15 cellular contexts compared by ENCODE assay signal in genomic region chr11:120752668-120753067, GRCh38.
DNase-seq lines count a peak whose midpoint lies in the region; ATAC-seq, FAIRE-seq and TF ChIP-seq lines count a peak whose summit lies in the region.
"Had no signal": no experiment of that assay in that cellular context is flagged by ENCODE, and none has a peak within 500 bp of the region (broad histone marks: within the 10 kb centered on the region; RNA-seq: fewer than 3 reads in every experiment).

No MANE protein-coding gene starts in this region.

- no peaks in the 10 kb centered on the region for H3K4me1 ChIP-seq in IMR-90 (ENCODE audit: control insufficient read depth, insufficient read depth, low read length)
- H3K4me1 ChIP-seq in H1 (replicated peaks in 1 of 4; ENCODE audit: control insufficient read depth in 3 of 4, insufficient read depth in 4 of 4, low read length in 3 of 4) = peaks cover 0 to 10% (median 4%) of the 10 kb centered on the region in 4 experiments; a peak in 4 of 7 replicates

- H3K4ac ChIP-seq in IMR-90 (ENCODE audit: low read depth, low read length) (no peak overlapping the region), H1 (replicated peaks; ENCODE audit: insufficient read length, low read depth, low read length) (no peak overlapping the region)

- H3K79me1 ChIP-seq in IMR-90 (ENCODE audit: low read depth in 1 of 2, low read length in 2 of 2) = no peaks in the 10 kb centered on the region
- no peaks in the 10 kb centered on the region for H3K79me1 ChIP-seq in H1 (ENCODE audit: low read depth, low read length)

- H3K4me2 ChIP-seq in IMR-90 (ENCODE audit: low read depth, low read length) (no peak overlapping the region), H1 (ENCODE audit: insufficient read depth in 1 of 2, low read depth in 2 of 2, low read length in 2 of 2) (no peak overlapping the region)

- CTCF ChIA-PET in IMR-90 (lab: Yijun Ruan, JAX) = no interaction called here
- CTCF ChIA-PET in H1 (lab: Charles Lee; ENCODE audit: partially characterized antibody) = interaction anchor here (0.7 to 2.1 kb wide), 6 partner anchors 38 to 242 kb away, joined by 3 to 10 read pairs (median 4); no protein-coding TSS in a partner anchor

- no peak for FAIRE-seq in H1 (lab: Jason Lieb, UNC)

- TF ChIP-seq EP300 in H1 (IDR thresholded peaks at IDR 0.05; ENCODE audit: borderline replicate concordance in 1 of 2, low read depth in 2 of 2, low read length in 2 of 2) = no peak

- H2AK9ac ChIP-seq in IMR-90 (replicated peaks; ENCODE audit: low read depth, low read length, poor library complexity) = peak overlapping the region; percentile 26

- peaks cover 16% of the 10 kb centered on the region for H3K27me3 ChIP-seq in IMR-90 (ENCODE audit: control insufficient read depth, insufficient read depth, low read length)
- H3K27me3 ChIP-seq in H1 (replicated peaks in 1 of 4; ENCODE audit: control insufficient read depth in 3 of 4, extremely low read depth in 1 of 4, insufficient read depth in 3 of 4, low read length in 3 of 4) = peaks cover 0 to 2% (median 0%) of the 10 kb centered on the region in 4 experiments; a peak in 1 of 7 replicates
- H3K27me3 ChIP-seq: BE2C, MG63 had no signal

- no peak overlapping the region for H3K18ac ChIP-seq in IMR-90 (ENCODE audit: low read depth, low read length)
- no peak overlapping the region; the same call in 1 of the 2 replicates for H3K18ac ChIP-seq in H1 (ENCODE audit: extremely low read depth, low read length)

- H3K79me2 ChIP-seq in H1 (ENCODE audit: control insufficient read depth in 1 of 2, insufficient read depth in 2 of 2, low read length in 2 of 2) = no peaks in the 10 kb centered on the region

- H3K36me3 ChIP-seq in IMR-90 (ENCODE audit: control insufficient read depth, insufficient read depth, low read length) (no peaks in the 10 kb centered on the region), H1 (ENCODE audit: control insufficient read depth in 2 of 4, insufficient read depth in 4 of 4, low read length in 3 of 4) (no peaks in the 10 kb centered on the region)
- H3K36me3 ChIP-seq: BE2C, MG63 had no signal

- H4K5ac ChIP-seq in IMR-90 (ENCODE audit: low read depth, low read length) (no peak overlapping the region), H1 (ENCODE audit: insufficient read length, low read depth, low read length) (no peak overlapping the region)

- H3K23ac ChIP-seq in IMR-90 (ENCODE audit: low read depth, low read length) (no peak overlapping the region), H1 (ENCODE audit: insufficient read length) (no peak overlapping the region)

- no peak overlapping the region for H3K14ac ChIP-seq in IMR-90 (replicated peaks; ENCODE audit: low read depth, low read length)
- H3K14ac ChIP-seq in H1 (ENCODE audit: insufficient read length) = no peak overlapping the region

- H2BK120ac ChIP-seq in IMR-90 (ENCODE audit: low read depth, low read length) (no peak overlapping the region), H1 (replicated peaks; ENCODE audit: low read depth, low read length) (no peak overlapping the region)

- H4K91ac ChIP-seq in IMR-90 (ENCODE audit: insufficient read depth, low read depth, low read length) (no peak overlapping the region), H1 (replicated peaks; ENCODE audit: insufficient read length, low read length) (no peak overlapping the region)

- no peaks in the 10 kb centered on the region for H3K23me2 ChIP-seq in H1 (ENCODE audit: low read depth, low read length)

- H3K9me1 ChIP-seq in IMR-90 (ENCODE audit: insufficient read depth, low read length) = no peaks in the 10 kb centered on the region

- H4K8ac ChIP-seq in IMR-90 (ENCODE audit: low read depth in 2 of 2, low read length in 2 of 2) (no peak overlapping the region), H1 (ENCODE audit: extremely low read depth, insufficient read depth, low read length) (no peak overlapping the region)

- no CpG with 5 or more reads among the region's 7 CpGs for WGBS in IMR-90 (ENCODE audit: extremely low coverage in 2 of 2, insufficient read length in 1 of 2), 2 experiments
- WGBS in H1 (ENCODE audit: extremely low coverage in 1 of 2, insufficient coverage in 1 of 2, insufficient read length in 1 of 2, insufficient replicate concordance in 2 of 2, low coverage in 1 of 2, low lambda C conversion rate in 2 of 2, missing lambda C conversion rate in 1 of 2), 2 experiments = 92% methylated on average over 7 of the region's 7 CpGs; no CpG with 5 or more reads in 1 of the 2 experiments

- TF ChIP-seq POLR2A in IMR-90 (IDR thresholded peaks at IDR 0.05; ENCODE audit: low read depth, low read length) (no peak), H1 (IDR thresholded peaks at IDR 0.05; ENCODE audit: control extremely low read depth in 1 of 2, low read depth in 2 of 2, low read length in 2 of 2) (no peak)

- H3K9me3 ChIP-seq in IMR-90 (ENCODE audit: control insufficient read depth, insufficient read depth, low read length) = no peaks in the 10 kb centered on the region
- H3K9me3 ChIP-seq in H1 (ENCODE audit: insufficient read depth in 2 of 2, low read depth in 1 of 2, low read length in 1 of 2) = no peaks in the 10 kb centered on the region
- H3K9me3 ChIP-seq: BE2C, MG63 had no signal

- in situ Hi-C loops in IMR-90 (cut with MboI; ENCODE audit: low sequenced_read_pairs) = no loop called here

- TF ChIP-seq CTCF in IMR-90 (conservative IDR thresholded peaks at IDR 0.05; ENCODE audit: low read depth, low read length) (no peak), H1 (IDR thresholded peaks at IDR 0.05; ENCODE audit: control extremely low read depth in 1 of 3, insufficient read depth in 1 of 3, low read depth in 1 of 3, low read length in 3 of 3) (no peak)

- no TSS peak for BruUV-seq in IMR-90 (replicated peaks; lab: Mats Ljungman, UMichigan)

- H3K4me3 ChIP-seq in IMR-90 (ENCODE audit: insufficient read depth, low read depth, low read length) (no peak overlapping the region), H1 (ENCODE audit: extremely low read depth in 1 of 4, insufficient read depth in 2 of 4, low read depth in 3 of 4, low read length in 4 of 4) (no peak overlapping the region)
- H3K4me3 ChIP-seq: MG63 had no signal

- no peak overlapping the region for H2BK12ac ChIP-seq in H1 (ENCODE audit: low read depth, low read length)

- DNase-seq in AG20443 (ENCODE audit: low spot score) (peak; percentile 6), COR-L47 (lab: John Stamatoyannopoulos, UW) (peak; percentile 22), IMR-90 (no peak), H1 (ENCODE audit: low read depth in 1 of 2, low spot score in 2 of 2) (no peak), GM19240 (ENCODE audit: insufficient read length, low spot score) (no peak)
- no peak for DNase-seq in activated CD4-positive, alpha-beta T cell treated with anti-CD3 and anti-CD28 coated beads for 4 hours
- DNase-seq: BE2C; Calu3; CD4-positive, alpha-beta T cell; DMS79; MG63; NCI-H146; NCI-H2227 treated with DMSO at 0.1 percent for 48 hours; T-helper 9 cell had no signal

- H2BK20ac ChIP-seq in IMR-90 (ENCODE audit: low read depth, low read length) = no peak overlapping the region
- H2BK20ac ChIP-seq in H1 (ENCODE audit: low read length) = no peak overlapping the region

- H3K9ac ChIP-seq in IMR-90 (ENCODE audit: low read depth, low read length) (no peak overlapping the region), H1 (replicated peaks in 1 of 4; ENCODE audit: extremely low read depth in 1 of 4, low read depth in 3 of 4, low read length in 3 of 4) (no peak overlapping the region)

- H4K20me1 ChIP-seq in IMR-90 (ENCODE audit: insufficient read depth, low read length) (no peaks in the 10 kb centered on the region), H1 (replicated peaks in 1 of 2; ENCODE audit: control insufficient read depth in 1 of 2, insufficient read depth in 2 of 2, low read length in 2 of 2) (no peaks in the 10 kb centered on the region)

- H3K27ac ChIP-seq in IMR-90 (ENCODE audit: insufficient read depth, low read length) (no peak overlapping the region), H1 (ENCODE audit: low read depth, low read length) (no peak overlapping the region)

- TF ChIP-seq RAD21 in IMR-90 (IDR thresholded peaks at IDR 0.05; ENCODE audit: low read length) = no peak
- no peak for TF ChIP-seq RAD21 in H1 (IDR thresholded peaks at IDR 0.05 in 1 of 2, conservative IDR thresholded peaks at IDR 0.05 in 1 of 2; ENCODE audit: low read depth in 2 of 2, low read length in 2 of 2)

- POLR2A ChIA-PET in IMR-90 (lab: Charles Lee; ENCODE audit: unreplicated experiment) (no interaction called here), H1 (lab: Charles Lee; ENCODE audit: partially characterized antibody) (interaction anchor here (1.4 kb wide), 1 partner anchor 9 kb away, joined by 3 read pairs; no protein-coding TSS in a partner anchor)

- intact Hi-C loops in IMR-90 (cut with micrococcal nuclease) = no loop called here

- H2AFZ ChIP-seq in IMR-90 (replicated peaks; ENCODE audit: low read length, poor library complexity) (no peak overlapping the region), H1 (ENCODE audit: low read length) (no peak overlapping the region)

- H2AK5ac ChIP-seq in IMR-90 (ENCODE audit: low read depth, low read length) (no peak overlapping the region), H1 (ENCODE audit: low read depth, low read length) (no peak overlapping the region)

- H2BK15ac ChIP-seq in IMR-90 (ENCODE audit: low read depth, low read length) (no peak overlapping the region), H1 (ENCODE audit: low read length) (0 out of 2 replicates have a peak overlapping the region, but pooled peaks have one; percentile 46)

- H2BK5ac ChIP-seq in IMR-90 (ENCODE audit: low read depth, low read length, poor library complexity, severe bottlenecking) (no peak overlapping the region), H1 (ENCODE audit: low read depth, low read length) (no peak overlapping the region)

- dilution Hi-C loops in IMR-90 (cut with HindIII; ENCODE audit: low sequenced_read_pairs, unreplicated experiment) = no loop called here

- no peak for ATAC-seq in IMR-90 (ENCODE audit: low read depth)
- ATAC-seq in GM21576 (IDR thresholded peaks at IDR 0.05; ENCODE audit: unreplicated experiment) = no peak

- H3K56ac ChIP-seq in IMR-90 (ENCODE audit: extremely low read depth, insufficient read depth, low read length) (no peak overlapping the region), H1 (replicated peaks; ENCODE audit: insufficient read length, low read depth, low read length) (no peak overlapping the region)

TF ChIP-seq in IMR-90, 13 proteins besides CTCF, POLR2A, EP300 and RAD21:
- no peak for TF ChIP-seq BHLHE40 (IDR thresholded peaks at IDR 0.05; ENCODE audit: low read depth, low read length)
- TF ChIP-seq FOS (IDR thresholded peaks at IDR 0.05; ENCODE audit: low read depth, low read length) = no peak
- TF ChIP-seq CHD1 (IDR thresholded peaks at IDR 0.05; ENCODE audit: low read depth, low read length) = no peak

TF ChIP-seq in H1, 55 proteins besides CTCF, POLR2A, EP300 and RAD21:
- TF ChIP-seq TAF7 (optimal IDR thresholded peaks at IDR 0.05; ENCODE audit: borderline replicate concordance, low read depth, low read length) = no peak
- peak; percentile 99 for TF ChIP-seq TCF12 (IDR thresholded peaks at IDR 0.05; ENCODE audit: low read depth, low read length)
- peak; percentile 80 for TF ChIP-seq POLR2AphosphoS5 (IDR thresholded peaks at IDR 0.05; ENCODE audit: low read depth, low read length)

Comparison
In these comparisons a context has a peak if more than half of its experiments do, and no peak if none do; other contexts are left out.
1. DNase-seq: peak in AG20443 (single experiment) and COR-L47 (single experiment); none in IMR-90 (single experiment), H1 (0 of 2), activated CD4-positive, alpha-beta T cell treated with anti-CD3 and anti-CD28 coated beads for 4 hours (0 of 2) and GM19240 (single experiment).